ENCODE assay signal across 9 cellular contexts in genomic region chr1:3747903-3748302, GRCh38. TPM values are rescaled to one million over a fixed set of nuclear protein-coding genes. Genes with fewer than 3 reads are reported as not detected.
DNase-seq lines count a peak whose midpoint lies in the region; ATAC-seq, FAIRE-seq and TF ChIP-seq lines count a peak whose summit lies in the region.
"Had no signal": no experiment of that assay in that cellular context is flagged by ENCODE, and none has a peak within 500 bp of the region (broad histone marks: within the 10 kb centered on the region; RNA-seq: fewer than 3 reads in every experiment).

No MANE protein-coding gene starts in this region.

- TF ChIP-seq RAD21 in K562 (CRISPR knock-in tag; conservative IDR thresholded peaks at IDR 0.05 in 1 of 2, IDR thresholded peaks at IDR 0.05 in 1 of 2) = no peak

- peaks cover 19% of the 10 kb centered on the region for H3K4me1 ChIP-seq in ACC112 (ENCODE audit: control insufficient read depth, insufficient read depth, low read length, unreplicated experiment)
- peaks cover 13% of the 10 kb centered on the region; the same call in 1 of the 2 replicates for H3K4me1 ChIP-seq in GM23338 (ENCODE audit: insufficient read depth)
- peaks cover 35 to 57% of the 10 kb centered on the region in 2 experiments for H3K4me1 ChIP-seq in K562 (replicated peaks in 1 of 2; ENCODE audit: control insufficient read depth in 2 of 2, insufficient read depth in 2 of 2, low read length in 2 of 2)
- H3K4me1 ChIP-seq in naive thymus-derived CD4-positive, alpha-beta T cell (ENCODE audit: control insufficient read depth in 2 of 2, insufficient read depth in 2 of 2, low read length in 2 of 2) = peaks cover 7 to 12% of the 10 kb centered on the region in 2 donors
- H3K4me1 ChIP-seq in gastrocnemius medialis = peaks cover 20 to 33% of the 10 kb centered on the region in 2 donors

- peaks cover 12% of the 10 kb centered on the region; the same call in 1 of the 2 replicates for H4K20me1 ChIP-seq in GM23338 (replicated peaks; ENCODE audit: insufficient read depth)
- peaks cover 12% of the 10 kb centered on the region; the same call in 1 of the 2 replicates for H4K20me1 ChIP-seq in K562 (replicated peaks; ENCODE audit: control insufficient read depth, insufficient read depth, low read length)

- POLR2A ChIA-PET in K562 (lab: Yijun Ruan, JAX) = interaction anchor here (1.5 kb wide), 1 partner anchor 20 kb away, joined by 6 read pairs; no protein-coding TSS in a partner anchor
- POLR2A ChIA-PET in naive thymus-derived CD4-positive, alpha-beta T cell (lab: Charles Lee) = interaction anchor here (0.9 kb wide), 1 partner anchor 22 kb away, joined by 3 read pairs; no protein-coding TSS in a partner anchor

- in situ Hi-C loops in K562 (cut with MboI) (no loop called here), gastrocnemius medialis (cut with MboI; ENCODE audit: low sequenced_read_pairs in 4 of 4) (no loop called here)

- WGBS in K562 (ENCODE audit: insufficient coverage, low coverage, missing lambda C conversion rate) = 37% methylated on average over 13 of the region's 13 CpGs

- intact Hi-C loops in K562 (cut with micrococcal nuclease) (loop anchor here (2.0 kb wide), 1 partner anchor 27 kb away; no protein-coding TSS in a partner anchor), gastrocnemius medialis (cut with DNase I; ENCODE audit: low total_unique reads) (loop anchor here (1.0 kb wide), 1 partner anchor 48 kb away; the partner anchor contains the start of gene LRRC47)
- intact Hi-C loops in naive thymus-derived CD4-positive, alpha-beta T cell (cut with micrococcal nuclease) = loop anchor here (1.0 to 2.0 kb wide), 4 partner anchors 24 to 124 kb away; partner anchors contain the start of genes LRRC47 (in 2 of the 2), SMIM1 (in 2 of the 2) and WRAP73 (in 2 of the 2)

- 0 out of 4 replicates have a peak overlapping the region, but pooled peaks of 1 of the 2 experiments have one; percentile 8 for H3K9ac ChIP-seq in K562 (ENCODE audit: insufficient read depth in 1 of 2, low read depth in 2 of 2, low read length in 2 of 2)

- 0 out of 2 replicates have a peak, but pooled peaks cover 8% of the 10 kb centered on the region for H3F3A ChIP-seq in GM23338 (replicated peaks; ENCODE audit: low read depth)

- H3K9me3 ChIP-seq in K562 (replicated peaks; ENCODE audit: control insufficient read depth, insufficient read depth, low read depth, low read length) = no peaks in the 10 kb centered on the region
- no peaks in the 10 kb centered on the region for H3K9me3 ChIP-seq in naive thymus-derived CD4-positive, alpha-beta T cell (ENCODE audit: control insufficient read depth in 2 of 3, low read length in 3 of 3)
- no peaks in the 10 kb centered on the region for H3K9me3 ChIP-seq in gastrocnemius medialis
- H3K9me3 ChIP-seq: neutrophil had no signal

- ATAC-seq in GM23338 (no peak), K562 (no peak), gastrocnemius medialis (no peak), GM19324 (IDR thresholded peaks at IDR 0.05; ENCODE audit: low FRiP score, unreplicated experiment) (no peak)
- no peak for ATAC-seq in naive thymus-derived CD4-positive, alpha-beta T cell

- TF ChIP-seq POLR2A in K562 (conservative IDR thresholded peaks at IDR 0.05) (no peak), gastrocnemius medialis (IDR thresholded peaks at IDR 0.05) (no peak)

- no peaks in the 10 kb centered on the region for H3K9me2 ChIP-seq in GM23338 (ENCODE audit: insufficient read depth)

- H2AFZ ChIP-seq in ACC112 (ENCODE audit: low read length, unreplicated experiment) (peak overlapping the region; percentile 14), GM23338 (no peak overlapping the region), K562 (ENCODE audit: low read depth, low read length) (peak overlapping the region; percentile 51)

- FAIRE-seq in K562 (lab: Jason Lieb, UNC) = no peak

- H3K27me3 Mint-ChIP-seq in GM23338 (ENCODE audit: insufficient read depth, low read depth, poor library complexity) = peaks cover 20% of the 10 kb centered on the region
- peaks cover 0 to 4% (median 0%) of the 10 kb centered on the region in 5 donors for H3K27me3 Mint-ChIP-seq in naive thymus-derived CD4-positive, alpha-beta T cell

- H3K27ac Mint-ChIP-seq in GM23338 = no peak overlapping the region
- peak overlapping the region in 5 of 9 donors; percentile 22 to 43 (median 32) for H3K27ac Mint-ChIP-seq in naive thymus-derived CD4-positive, alpha-beta T cell

- H3K4me3 ChIP-seq in ACC112 (ENCODE audit: low read depth, low read length) (peak overlapping the region; percentile 76), GM23338 (no peak overlapping the region), K562 (peak overlapping the region; percentile 72), gastrocnemius medialis (peak overlapping the region in 1 of 4 donors; percentile 82)
- H3K4me3 ChIP-seq in naive thymus-derived CD4-positive, alpha-beta T cell (ENCODE audit: low read length) = peak overlapping the region; percentile 52

- TF ChIP-seq CTCF in GM23338 (conservative IDR thresholded peaks at IDR 0.05; ENCODE audit: low read depth in 2 of 2) = no peak
- no peak for TF ChIP-seq CTCF in K562 (IDR thresholded peaks at IDR 0.05 in 2 of 3, conservative IDR thresholded peaks at IDR 0.05 in 1 of 3; ENCODE audit: insufficient read depth in 2 of 3, low read depth in 1 of 3, low read length in 3 of 3)
- TF ChIP-seq CTCF in gastrocnemius medialis (IDR thresholded peaks at IDR 0.05 in 4 of 5, conservative IDR thresholded peaks at IDR 0.05 in 1 of 5) = no peak

- H3K9me1 ChIP-seq in K562 (ENCODE audit: control insufficient read depth, insufficient read depth, low read length) = peaks cover 9% of the 10 kb centered on the region

- peaks cover 17% of the 10 kb centered on the region; the same call in 2 of the 3 replicates for H3K36me3 Mint-ChIP-seq in GM23338 (ENCODE audit: low read depth)
- peaks cover 0 to 14% (median 4%) of the 10 kb centered on the region in 5 donors for H3K36me3 Mint-ChIP-seq in naive thymus-derived CD4-positive, alpha-beta T cell

- TF ChIP-seq EP300 in K562 (IDR thresholded peaks at IDR 0.05; ENCODE audit: low read length) = no peak

- no TSS peak for BruUV-seq in K562 (replicated peaks; lab: Mats Ljungman, UMichigan)

- CTCF ChIA-PET in K562 (lab: Yijun Ruan, JAX; ENCODE audit: low intra/inter-chr PET ratio) = no interaction called here
- CTCF ChIA-PET in naive thymus-derived CD4-positive, alpha-beta T cell (lab: Charles Lee) = no interaction called here

- DNase-seq in GM23338 (ENCODE audit: low spot score) (no peak), K562 (ENCODE audit: extremely low read depth in 1 of 4, low spot score in 3 of 4) (no peak), gastrocnemius medialis (no peak), caudate nucleus (lab: John Stamatoyannopoulos, UW) (no peak)
- DNase-seq in naive thymus-derived CD4-positive, alpha-beta T cell = no peak
- DNase-seq in NK-92 treated with Interleukin-12 subunit alpha and Interleukin-12 subunit beta, amount 100 ng/mL, for 24 hours (lab: John Stamatoyannopoulos, UW) = no peak

- no peaks in the 10 kb centered on the region for H3K9me3 Mint-ChIP-seq in GM23338
- H3K9me3 Mint-ChIP-seq in naive thymus-derived CD4-positive, alpha-beta T cell = peaks cover 0 to 2% (median 0%) of the 10 kb centered on the region in 11 donors

- H3K36me3 ChIP-seq in ACC112 (ENCODE audit: insufficient read depth, low read length) (no peaks in the 10 kb centered on the region), GM23338 (ENCODE audit: insufficient read depth) (no peaks in the 10 kb centered on the region), K562 (ENCODE audit: control insufficient read depth, insufficient read depth, low read length) (peaks cover 22% of the 10 kb centered on the region; the same call in 2 of the 3 replicates), gastrocnemius medialis (no peaks in the 10 kb centered on the region)
- peaks cover 0 to 5% (median 0%) of the 10 kb centered on the region in 3 experiments for H3K36me3 ChIP-seq in naive thymus-derived CD4-positive, alpha-beta T cell (ENCODE audit: control insufficient read depth in 2 of 3, insufficient read depth in 3 of 3, low read length in 3 of 3)
- H3K36me3 ChIP-seq: neutrophil had no signal

- H3K4me3 Mint-ChIP-seq in GM23338 = peak overlapping the region; percentile 56; the same call in 1 of the 3 replicates
- H3K4me3 Mint-ChIP-seq in naive thymus-derived CD4-positive, alpha-beta T cell = peak overlapping the region; percentile 60 to 83 (median 74)

- peaks cover 17% of the 10 kb centered on the region for H3K79me2 ChIP-seq in ACC112 (ENCODE audit: control insufficient read depth, insufficient read depth, low read length, unreplicated experiment)
- H3K79me2 ChIP-seq in GM23338 (replicated peaks; ENCODE audit: insufficient read depth) = peaks cover 33% of the 10 kb centered on the region
- peaks cover 29% of the 10 kb centered on the region for H3K79me2 ChIP-seq in K562 (ENCODE audit: control insufficient read depth, insufficient read depth, low read length)

- peaks cover 28% of the 10 kb centered on the region for H3K4me1 Mint-ChIP-seq in GM23338
- peaks cover 15 to 40% (median 33%) of the 10 kb centered on the region in 7 donors for H3K4me1 Mint-ChIP-seq in naive thymus-derived CD4-positive, alpha-beta T cell

- H3K27me3 ChIP-seq in ACC112 (ENCODE audit: insufficient read depth, low read length) (peaks cover 15% of the 10 kb centered on the region; the same call in 1 of the 2 replicates), GM23338 (ENCODE audit: insufficient read depth) (no peaks in the 10 kb centered on the region), K562 (ENCODE audit: control insufficient read depth in 2 of 2, insufficient read depth in 2 of 2, low read length in 2 of 2) (no peaks in the 10 kb centered on the region; a peak in 1 of 5 replicates), gastrocnemius medialis (no peaks in the 10 kb centered on the region)
- no peaks in the 10 kb centered on the region for H3K27me3 ChIP-seq in naive thymus-derived CD4-positive, alpha-beta T cell (ENCODE audit: control insufficient read depth in 2 of 2, insufficient read depth in 2 of 2, low read length in 2 of 2)

- no peak overlapping the region for H3K27ac ChIP-seq in ACC112 (ENCODE audit: low read depth, low read length)
- H3K27ac ChIP-seq in GM23338 (ENCODE audit: low read depth) = no peak overlapping the region
- no peak overlapping the region for H3K27ac ChIP-seq in K562 (ENCODE audit: extremely low read depth, low read depth, low read length)
- no peak overlapping the region for H3K27ac ChIP-seq in naive thymus-derived CD4-positive, alpha-beta T cell (ENCODE audit: low read depth, low read length)
- H3K27ac ChIP-seq in gastrocnemius medialis = peak overlapping the region in 1 of 4 donors; percentile 85
- no peak overlapping the region for H3K27ac ChIP-seq in caudate nucleus (ENCODE audit: low read depth, low read length)
- H3K27ac ChIP-seq: neutrophil had no signal

- H3K4me2 ChIP-seq in GM23338 (no peak overlapping the region), K562 (ENCODE audit: insufficient read depth, low read length) (peak overlapping the region; percentile 87)

RNA-seq across cellular contexts. Expression of gene CCDC27, which starts 4.3 kb away (rescaled TPM):
- 0.45 TPM in 1 of 2 replicates, not detected in the other for total RNA-seq in GM23338 (2014; rRNA removed; shearing (Covaris generic))
- polyA plus RNA-seq in GM23338 (2016; fragmentation: Nextera tagmentation; extraction: Ambion mirVana) (0.18 TPM in 1 of 2 replicates, not detected in the other), K562 (2011; rRNA removed) (not detected in 2 replicates), K562 (2014; fragmentation: Illumina TruSeq; extraction: Trizol) (not detected in 2 replicates), K562 (2014; fragmentation: Nextera tagmentation; extraction: Ambion mirVana) (under 1 TPM in 1 of 2 experiments, not detected in 1; 0.01 TPM), K562 (2014; rRNA removed) (not detected in 2 replicates)
- not detected in 2 replicates for total RNA-seq in K562 (2011; cell fraction: chromatin; rRNA removed; ENCODE audit: low replicate concordance)
- total RNA-seq in K562 (2011; cell fraction: nucleolus; rRNA removed) = not detected in 2 replicates
- total RNA-seq in K562 (2011; cell fraction: nucleoplasm; rRNA removed) = not detected in 2 replicates
- total RNA-seq in K562 (2014; rRNA removed) (not detected in 2 replicates), K562 (2014; rRNA removed; fragmentation: Illumina TruSeq; extraction: Trizol) (0.04 TPM in 1 of 2 replicates, not detected in the other), K562 (2015; rRNA removed; fragmentation: Illumina TruSeq; extraction: Trizol) (not detected in 2 replicates), K562 (2021) (not detected in 2 replicates), gastrocnemius medialis (under 1 TPM in 1 of 4 donors, not detected in 3; 0.09 TPM)
- not detected in 2 replicates for polyA plus RNA-seq in K562 (2011; cell fraction: cytosol; rRNA removed)
- not detected in 2 replicates for polyA plus RNA-seq in K562 (2011; cell fraction: nucleus; rRNA removed)
- polyA plus RNA-seq in K562 (2012) = 0.05 TPM in 1 of 2 replicates, not detected in the other
- polyA minus RNA-seq in K562 (2011; rRNA and poly(A)+ RNA removed) = not detected in 2 replicates
- polyA minus RNA-seq in K562 (2011; cell fraction: cytosol; rRNA and poly(A)+ RNA removed) = not detected in 2 replicates
- not detected in 2 replicates for polyA minus RNA-seq in K562 (2011; cell fraction: nucleus; rRNA and poly(A)+ RNA removed)
- total RNA-seq in naive thymus-derived CD4-positive, alpha-beta T cell = not detected
- polyA plus RNA-seq in naive thymus-derived CD4-positive, alpha-beta T cell = not detected

RNA-seq across cellular contexts. Expression of gene SMIM1, which starts 24.6 kb away (rescaled TPM):
- total RNA-seq in GM23338 (2014; rRNA removed; shearing (Covaris generic)) = 3.2 TPM in 1 of 2 replicates, not detected in the other
- polyA plus RNA-seq in GM23338 (2016; fragmentation: Nextera tagmentation; extraction: Ambion mirVana) (7.2 and 12.0 TPM in 2 replicates), K562 (2011; rRNA removed) (9.2 and 18.1 TPM in 2 replicates), K562 (2014; fragmentation: Illumina TruSeq; extraction: Trizol) (5.0 and 24.5 TPM in 2 replicates), K562 (2014; fragmentation: Nextera tagmentation; extraction: Ambion mirVana) (10 to 100 TPM; 11.1 to 24.3 TPM), K562 (2014; rRNA removed) (60.6 and 93.3 TPM in 2 replicates)
- total RNA-seq in K562 (2011; cell fraction: chromatin; rRNA removed; ENCODE audit: low replicate concordance) = 5.3 and 30.5 TPM in 2 replicates
- 40.4 and 40.7 TPM in 2 replicates for total RNA-seq in K562 (2011; cell fraction: nucleolus; rRNA removed)
- total RNA-seq in K562 (2011; cell fraction: nucleoplasm; rRNA removed) = 9.1 and 19.0 TPM in 2 replicates
- total RNA-seq in K562 (2014; rRNA removed) (85.6 and 123 TPM in 2 replicates), K562 (2014; rRNA removed; fragmentation: Illumina TruSeq; extraction: Trizol) (1.8 and 2.3 TPM in 2 replicates), K562 (2015; rRNA removed; fragmentation: Illumina TruSeq; extraction: Trizol) (31.5 and 44.3 TPM in 2 replicates), K562 (2021) (125 and 150 TPM in 2 replicates), gastrocnemius medialis (1 to 10 TPM in 2 of 4 donors, not detected in 2; 1.4 to 3.7 TPM)
- polyA plus RNA-seq in K562 (2011; cell fraction: cytosol; rRNA removed) = 36.5 and 175 TPM in 2 replicates
- polyA plus RNA-seq in K562 (2011; cell fraction: nucleus; rRNA removed) = 13.1 and 20.5 TPM in 2 replicates
- 41.4 and 55.0 TPM in 2 replicates for polyA plus RNA-seq in K562 (2012)
- polyA minus RNA-seq in K562 (2011; rRNA and poly(A)+ RNA removed) = 1.9 and 3.0 TPM in 2 replicates
- 41.1 and 43.1 TPM in 2 replicates for polyA minus RNA-seq in K562 (2011; cell fraction: cytosol; rRNA and poly(A)+ RNA removed)
- 43.8 and 48.5 TPM in 2 replicates for polyA minus RNA-seq in K562 (2011; cell fraction: nucleus; rRNA and poly(A)+ RNA removed)
- 1 to 10 TPM in 4 of 5 experiments, under 1 TPM in 1; 0.58 to 4.3 (median 2.3) TPM for total RNA-seq in naive thymus-derived CD4-positive, alpha-beta T cell
- 1 to 10 TPM in 1 of 2 donors, under 1 TPM in 1; 0.75 to 3.0 TPM for polyA plus RNA-seq in naive thymus-derived CD4-positive, alpha-beta T cell

RNA-seq across cellular contexts. Expression of gene LRRC47, which starts 48.4 kb away (rescaled TPM):
- 75.7 and 76.8 TPM in 2 replicates for total RNA-seq in GM23338 (2014; rRNA removed; shearing (Covaris generic))
- 15.8 and 17.2 TPM in 2 replicates for polyA plus RNA-seq in GM23338 (2016; fragmentation: Nextera tagmentation; extraction: Ambion mirVana)
- total RNA-seq in K562 (2011; cell fraction: chromatin; rRNA removed; ENCODE audit: low replicate concordance) = 34.3 and 41.1 TPM in 2 replicates
- 26.5 and 28.3 TPM in 2 replicates for total RNA-seq in K562 (2011; cell fraction: nucleolus; rRNA removed)
- total RNA-seq in K562 (2011; cell fraction: nucleoplasm; rRNA removed) = 21.3 and 26.0 TPM in 2 replicates
- total RNA-seq in K562 (2014; rRNA removed) = 44.3 and 45.5 TPM in 2 replicates
- total RNA-seq in K562 (2014; rRNA removed; fragmentation: Illumina TruSeq; extraction: Trizol) = 40.8 and 43.7 TPM in 2 replicates
- 33.5 and 35.1 TPM in 2 replicates for total RNA-seq in K562 (2015; rRNA removed; fragmentation: Illumina TruSeq; extraction: Trizol)
- total RNA-seq in K562 (2021) = 68.0 and 68.5 TPM in 2 replicates
- polyA plus RNA-seq in K562 (2011; rRNA removed) = 34.2 and 45.2 TPM in 2 replicates
- polyA plus RNA-seq in K562 (2011; cell fraction: cytosol; rRNA removed) = 20.3 and 23.8 TPM in 2 replicates
- 24.3 and 29.5 TPM in 2 replicates for polyA plus RNA-seq in K562 (2011; cell fraction: nucleus; rRNA removed)
- polyA plus RNA-seq in K562 (2012) = 29.3 and 57.5 TPM in 2 replicates
- 36.6 and 48.7 TPM in 2 replicates for polyA plus RNA-seq in K562 (2014; fragmentation: Illumina TruSeq; extraction: Trizol)
- polyA plus RNA-seq in K562 (2014; fragmentation: Nextera tagmentation; extraction: Ambion mirVana) = 1 to 10 TPM; 4.6 to 5.3 TPM
- 30.6 and 35.9 TPM in 2 replicates for polyA plus RNA-seq in K562 (2014; rRNA removed)
- polyA minus RNA-seq in K562 (2011; rRNA and poly(A)+ RNA removed) = 22.8 and 40.7 TPM in 2 replicates
- polyA minus RNA-seq in K562 (2011; cell fraction: cytosol; rRNA and poly(A)+ RNA removed) = 12.9 and 21.0 TPM in 2 replicates
- 8.6 and 10.7 TPM in 2 replicates for polyA minus RNA-seq in K562 (2011; cell fraction: nucleus; rRNA and poly(A)+ RNA removed)
- total RNA-seq in naive thymus-derived CD4-positive, alpha-beta T cell = 10 to 100 TPM; 38.2 to 60.2 (median 43.9) TPM
- 10 to 100 TPM; 25.7 to 33.4 TPM for polyA plus RNA-seq in naive thymus-derived CD4-positive, alpha-beta T cell
- total RNA-seq in gastrocnemius medialis = 10 to 100 TPM; 64.2 to 97.2 (median 89.9) TPM
